9 cellular contexts compared by ENCODE assay signal in the genomic region with DNA sequence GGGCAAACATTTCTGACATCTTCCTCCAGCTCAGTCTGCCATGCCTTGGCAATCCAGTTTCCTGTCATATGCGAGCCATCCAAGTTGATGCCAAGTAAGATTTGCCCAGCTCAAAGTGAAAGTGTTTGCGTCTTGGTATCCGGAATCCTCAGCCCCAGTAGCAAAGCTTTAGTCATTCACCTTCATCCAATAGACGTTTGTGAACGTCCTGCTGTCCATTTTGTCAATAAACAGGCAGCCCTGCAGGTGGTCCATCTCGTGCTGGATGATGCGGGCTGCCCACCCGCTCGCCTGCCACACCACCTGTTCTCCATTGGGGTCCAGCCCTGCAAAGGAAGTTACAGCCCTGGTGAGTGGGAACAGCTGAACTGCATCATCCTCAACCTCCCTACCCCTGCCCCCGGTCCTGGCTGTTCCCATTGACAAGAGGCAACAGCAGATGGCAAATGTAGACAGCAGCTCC. TPM values are rescaled to one million over a fixed set of nuclear protein-coding genes. Genes with fewer than 3 reads are reported as not detected.
A peak's percentile ranks its signal among the peaks of the same experiment; 100 is the strongest.
DNase-seq lines count a peak whose midpoint lies in the region; ATAC-seq and TF ChIP-seq lines count a peak whose summit lies in the region.
"Had no signal": no experiment of that assay in that cellular context is flagged by ENCODE, and none has a peak within 500 bp of the region (broad histone marks: within the 10 kb centered on the region; RNA-seq: fewer than 3 reads in every experiment).

No MANE protein-coding gene starts in this region.

- peaks cover 7% of the 10 kb centered on the region; the same call in 1 of the 2 replicates for H3F3A ChIP-seq in Loucy (ENCODE audit: low read depth)

- peaks cover 50% of the 10 kb centered on the region for H4K20me1 ChIP-seq in Loucy (ENCODE audit: insufficient read depth, low read length, poor library complexity, severe bottlenecking)

- H3K9me3 ChIP-seq in Loucy (ENCODE audit: insufficient read depth, low read depth, low read length): no peaks in the 10 kb centered on the region

- DNase-seq in COLO668 (lab: John Stamatoyannopoulos, UW; ENCODE audit: unreplicated experiment) (peak; percentile 11), natural killer cell (no peak), islet precursor cell (no peak), foreskin melanocyte (no peak), NCI-H2107 (lab: John Stamatoyannopoulos, UW) (no peak)

- peak overlapping the region; percentile 99 for H3K4me2 ChIP-seq in Loucy (ENCODE audit: low read depth, low read length, poor library complexity, severe bottlenecking)

- no peak overlapping the region for H2AFZ ChIP-seq in Loucy (ENCODE audit: low read length)

- H3K27me3 ChIP-seq in Loucy (ENCODE audit: insufficient read depth, low read length, poor library complexity, severe bottlenecking): no peaks in the 10 kb centered on the region

- H3K9me3 Mint-ChIP-seq in brain (no peaks in the 10 kb centered on the region), natural killer cell (no peaks in the 10 kb centered on the region)

- H3K27me3 Mint-ChIP-seq in brain: no peaks in the 10 kb centered on the region
- H3K27me3 Mint-ChIP-seq in natural killer cell (ENCODE audit: low read depth in 2 of 2): no peaks in the 10 kb centered on the region

- TF ChIP-seq CTCF in Loucy (conservative IDR thresholded peaks at IDR 0.05; ENCODE audit: low read length): no peak
- TF ChIP-seq CTCF in brain (conservative IDR thresholded peaks at IDR 0.05): no peak
- TF ChIP-seq CTCF in natural killer cell (IDR thresholded peaks at IDR 0.05): no peak

- peak overlapping the region; percentile 94 for H3K9ac ChIP-seq in Loucy (ENCODE audit: low read depth, low read length, poor library complexity, severe bottlenecking)

- H3K4me3 ChIP-seq in Loucy (ENCODE audit: low read length, poor library complexity, severe bottlenecking): peak overlapping the region; percentile 87

- H3K27ac Mint-ChIP-seq in brain (peak overlapping the region; percentile 35 to 92 (median 75)), natural killer cell (peak overlapping the region in 1 of 2 donors; percentile 27)

- H3K36me3 Mint-ChIP-seq in brain (peaks cover 57% of the 10 kb centered on the region), natural killer cell (no peaks in the 10 kb centered on the region)

- no peaks in the 10 kb centered on the region for H3K9me2 ChIP-seq in Loucy (replicated peaks; ENCODE audit: low read depth, low read length)

- ATAC-seq in natural killer cell (no peak), HG03457 (IDR thresholded peaks at IDR 0.05; ENCODE audit: unreplicated experiment) (no peak)

- peaks cover 69% of the 10 kb centered on the region for H3K4me1 Mint-ChIP-seq in brain
- H3K4me1 Mint-ChIP-seq in natural killer cell: peaks cover 14 to 24% of the 10 kb centered on the region in 2 donors

- intact Hi-C loops in natural killer cell (cut with micrococcal nuclease): loop anchor here (10.0 kb wide), 1 partner anchor 126 kb away; no protein-coding TSS in a partner anchor

- peaks cover 75% of the 10 kb centered on the region for H3K79me2 ChIP-seq in Loucy (ENCODE audit: insufficient read depth, low read length)

- H3K4me3 Mint-ChIP-seq in brain (peak overlapping the region; percentile 84 to 89 (median 85)), natural killer cell (peak overlapping the region; percentile 77)

- peaks cover 22% of the 10 kb centered on the region; the same call in 1 of the 2 replicates for H3K36me3 ChIP-seq in Loucy (ENCODE audit: insufficient read depth, low read length)

- H3K4me1 ChIP-seq in Loucy (ENCODE audit: insufficient read depth, low read length, poor library complexity, severe bottlenecking): peaks cover 40% of the 10 kb centered on the region

RNA-seq across cellular contexts. Expression of gene PDF, which starts 1.5 kb away (rescaled TPM):
- 7.8 TPM for polyA plus RNA-seq in brain (ENCODE audit: insufficient read depth, low read depth, low replicate concordance)
- total RNA-seq in natural killer cell: 1 to 10 TPM; 3.0 to 5.7 (median 4.6) TPM

RNA-seq across cellular contexts. Expression of gene COG8, which starts 10.5 kb away (rescaled TPM):
- polyA plus RNA-seq in brain (ENCODE audit: insufficient read depth, low read depth, low replicate concordance): 44.5 TPM
- total RNA-seq in natural killer cell: 10 to 100 TPM; 26.3 to 34.6 (median 29.0) TPM

RNA-seq across cellular contexts. Expression of gene NIP7, which starts 10.7 kb away (rescaled TPM):
- polyA plus RNA-seq in brain (ENCODE audit: insufficient read depth, low read depth, low replicate concordance): 9.3 TPM
- total RNA-seq in natural killer cell: 10 to 100 TPM; 33.7 to 41.8 (median 37.7) TPM

RNA-seq across cellular contexts. Expression of gene VPS4A, which starts 17.7 kb away (rescaled TPM):
- 65.3 TPM for polyA plus RNA-seq in brain (ENCODE audit: insufficient read depth, low read depth, low replicate concordance)
- 10 to 100 TPM; 60.5 to 71.5 (median 62.5) TPM for total RNA-seq in natural killer cell

RNA-seq across cellular contexts. Expression of gene TMED6, which starts 22.7 kb away (rescaled TPM):
- polyA plus RNA-seq in brain (ENCODE audit: insufficient read depth, low read depth, low replicate concordance): not detected
- 1 to 10 TPM; 1.4 to 1.8 (median 1.6) TPM for total RNA-seq in natural killer cell
- total RNA-seq: SK-MEL-5 had no signal
